8 cellular contexts compared by ENCODE assay signal in the genomic region with DNA sequence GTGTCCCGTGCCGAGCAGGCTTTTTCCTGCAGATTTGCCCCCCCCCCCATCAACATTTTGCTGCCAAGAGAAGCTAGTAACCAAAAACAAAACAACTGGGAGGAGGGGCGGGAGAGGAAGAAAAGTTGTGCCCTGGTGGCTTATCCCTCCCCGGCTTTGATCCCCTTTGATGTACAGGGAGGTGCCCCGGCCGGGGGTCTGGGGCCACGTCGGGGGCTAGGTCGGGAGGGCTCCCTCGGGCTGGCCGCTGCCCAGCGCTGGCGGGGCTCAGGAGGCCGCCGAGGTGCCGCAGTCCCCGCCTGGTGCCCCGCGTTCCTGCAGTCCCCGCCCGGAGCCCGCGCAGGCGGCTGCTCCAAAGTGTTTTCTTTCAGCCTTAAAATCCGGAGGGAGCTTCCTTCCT. TPM values are rescaled to one million over a fixed set of nuclear protein-coding genes. Genes with fewer than 3 reads are reported as not detected.
A peak's percentile ranks its signal among the peaks of the same experiment; 100 is the strongest.
DNase-seq lines count a peak whose midpoint lies in the region; ATAC-seq and TF ChIP-seq lines count a peak whose summit lies in the region.
"Not testable (repeated sequence)": the region's sequence is repeated elsewhere in the genome, so short reads cannot be mapped to it uniquely, and the experiment has no call there.

No MANE protein-coding gene starts in this region.

- not testable (repeated sequence) for H3K27me3 ChIP-seq in BJ (ENCODE audit: control insufficient read depth, insufficient read depth, low read length); dorsolateral prefrontal cortex; hepatocyte

- intact Hi-C loops in dorsolateral prefrontal cortex (cut with DNase I) = not testable (repeated sequence)

- peak overlapping the region; percentile 81 for H3K4me2 ChIP-seq in hepatocyte

- DNase-seq in BJ (ENCODE audit: low read depth) (peak; percentile 1), HK-2 (ENCODE audit: unreplicated experiment) (peak; percentile 7), dorsolateral prefrontal cortex (peak in 2 of 10 donors; percentile 37 to 52), hepatocyte (ENCODE audit: low spot score) (peak; percentile 6)
- not testable (repeated sequence) for DNase-seq in RWPE1 (ENCODE audit: low spot score); natural killer cell treated with Interleukin-12 subunit alpha and Interleukin-12 subunit beta and Interleukin-15 and Interleukin-18, amount 100 ng/mL, for 72 hours (ENCODE audit: low spot score); stimulated activated naive B cell treated with anti-CD40 and anti-IgM and Interleukin-4, amounts not matched to agents 10 μg/mL and 1 μg/mL and 100 μg/mL, for 72 hours

- 7% methylated on average over 3 of the region's 25 CpGs for WGBS in hepatocyte (ENCODE audit: low lambda C conversion rate, missing lambda C conversion rate)

- H3K4me1 ChIP-seq in hepatocyte (ENCODE audit: insufficient read depth) = not testable (repeated sequence)

- H3K9me3 ChIP-seq in hepatocyte (ENCODE audit: low read depth) = not testable (repeated sequence)

- not testable (repeated sequence) for H3K4me1 Mint-ChIP-seq in activated T-helper 17 cell treated with anti-CD3 and anti-CD28 coated beads, Interleukin-2, amount 50 U/mL, for 72 hours; natural killer cell treated with Interleukin-12 subunit alpha and Interleukin-12 subunit beta and Interleukin-15 and Interleukin-18, amount 100 ng/mL, for 72 hours (ENCODE audit: low read depth in 2 of 2); stimulated activated naive B cell treated with anti-CD40 and anti-IgM and Interleukin-4, amounts not matched to agents 10 μg/mL and 1 μg/mL and 100 μg/mL, for 72 hours

- H3K27ac ChIP-seq in RWPE1 (peak overlapping the region; percentile 72), dorsolateral prefrontal cortex (peak overlapping the region in 47 of 59 donors; percentile 40 to 88 (median 77))
- not testable (repeated sequence) for H3K27ac ChIP-seq in hepatocyte

- not testable (repeated sequence) for H3K27ac Mint-ChIP-seq in activated T-helper 17 cell treated with anti-CD3 and anti-CD28 coated beads, Interleukin-2, amount 50 U/mL, for 72 hours; natural killer cell treated with Interleukin-12 subunit alpha and Interleukin-12 subunit beta and Interleukin-15 and Interleukin-18, amount 100 ng/mL, for 72 hours
- peak overlapping the region; percentile 80 for H3K27ac Mint-ChIP-seq in stimulated activated naive B cell treated with anti-CD40 and anti-IgM and Interleukin-4, amounts not matched to agents 10 μg/mL and 1 μg/mL and 100 μg/mL, for 72 hours

- CTCF ChIA-PET in BJ (lab: Yijun Ruan, JAX); RWPE1 (lab: Yijun Ruan, JAX): not testable (repeated sequence)

- H3K4me3 Mint-ChIP-seq in activated T-helper 17 cell treated with anti-CD3 and anti-CD28 coated beads, Interleukin-2, amount 50 U/mL, for 72 hours = peak overlapping the region; percentile 63
- H3K4me3 Mint-ChIP-seq in natural killer cell treated with Interleukin-12 subunit alpha and Interleukin-12 subunit beta and Interleukin-15 and Interleukin-18, amount 100 ng/mL, for 72 hours = peak overlapping the region; percentile 77
- peak overlapping the region; percentile 87 to 88 for H3K4me3 Mint-ChIP-seq in stimulated activated naive B cell treated with anti-CD40 and anti-IgM and Interleukin-4, amounts not matched to agents 10 μg/mL and 1 μg/mL and 100 μg/mL, for 72 hours

- not testable (repeated sequence) for H3K9me2 ChIP-seq in hepatocyte (replicated peaks; ENCODE audit: insufficient read depth)

- H4K20me1 ChIP-seq in hepatocyte (ENCODE audit: insufficient read depth, poor library complexity, severe bottlenecking) = not testable (repeated sequence)

- not testable (repeated sequence) for TF ChIP-seq CTCF in BJ (IDR thresholded peaks at IDR 0.05; ENCODE audit: insufficient read depth, low read depth, low read length); RWPE1 (conservative IDR thresholded peaks at IDR 0.05; ENCODE audit: low read depth); dorsolateral prefrontal cortex (IDR thresholded peaks at IDR 0.05 in 54 of 56, conservative IDR thresholded peaks at IDR 0.05 in 2 of 56; ENCODE audit: low read depth in 1 of 56, partially characterized antibody in 56 of 56); hepatocyte (IDR thresholded peaks at IDR 0.05; ENCODE audit: poor library complexity)

- not testable (repeated sequence) for H3K36me3 ChIP-seq in BJ (ENCODE audit: control insufficient read depth, insufficient read depth, low read length); hepatocyte (replicated peaks; ENCODE audit: insufficient read depth, low read depth)

- POLR2A ChIA-PET in BJ (lab: Charles Lee); RWPE1 (lab: Yijun Ruan, JAX; ENCODE audit: low non-redundant PET): not testable (repeated sequence)

- not testable (repeated sequence) for H3K9me3 Mint-ChIP-seq in activated T-helper 17 cell treated with anti-CD3 and anti-CD28 coated beads, Interleukin-2, amount 50 U/mL, for 72 hours; natural killer cell treated with Interleukin-12 subunit alpha and Interleukin-12 subunit beta and Interleukin-15 and Interleukin-18, amount 100 ng/mL, for 72 hours; stimulated activated naive B cell treated with anti-CD40 and anti-IgM and Interleukin-4, amounts not matched to agents 10 μg/mL and 1 μg/mL and 100 μg/mL, for 72 hours

- not testable (repeated sequence) for H3K27me3 Mint-ChIP-seq in activated T-helper 17 cell treated with anti-CD3 and anti-CD28 coated beads, Interleukin-2, amount 50 U/mL, for 72 hours; natural killer cell treated with Interleukin-12 subunit alpha and Interleukin-12 subunit beta and Interleukin-15 and Interleukin-18, amount 100 ng/mL, for 72 hours; stimulated activated naive B cell treated with anti-CD40 and anti-IgM and Interleukin-4, amounts not matched to agents 10 μg/mL and 1 μg/mL and 100 μg/mL, for 72 hours

- not testable (repeated sequence) for H2AFZ ChIP-seq in hepatocyte

- H3K36me3 Mint-ChIP-seq in activated T-helper 17 cell treated with anti-CD3 and anti-CD28 coated beads, Interleukin-2, amount 50 U/mL, for 72 hours (ENCODE audit: low read depth); natural killer cell treated with Interleukin-12 subunit alpha and Interleukin-12 subunit beta and Interleukin-15 and Interleukin-18, amount 100 ng/mL, for 72 hours; stimulated activated naive B cell treated with anti-CD40 and anti-IgM and Interleukin-4, amounts not matched to agents 10 μg/mL and 1 μg/mL and 100 μg/mL, for 72 hours: not testable (repeated sequence)

- H3K4me3 ChIP-seq in BJ (ENCODE audit: low read depth, low read length) (peak overlapping the region; percentile 38), dorsolateral prefrontal cortex (peak overlapping the region; percentile 26 to 69 (median 55))
- not testable (repeated sequence) for H3K4me3 ChIP-seq in hepatocyte

- H3K79me2 ChIP-seq in hepatocyte = not testable (repeated sequence)

- ATAC-seq in activated T-helper 17 cell treated with anti-CD3 and anti-CD28 coated beads, Interleukin-2, amount 50 U/mL, for 72 hours (replicated peaks); natural killer cell treated with Interleukin-12 subunit alpha and Interleukin-12 subunit beta and Interleukin-15 and Interleukin-18, amount 100 ng/mL, for 72 hours; stimulated activated naive B cell treated with anti-CD40 and anti-IgM and Interleukin-4, amounts not matched to agents 10 μg/mL and 1 μg/mL and 100 μg/mL, for 72 hours (replicated peaks): not testable (repeated sequence)

RNA-seq across cellular contexts. Expression of a gene that starts 1.5 kb away (rescaled TPM):
- 9.2 and 11.6 TPM in 2 replicates for polyA plus RNA-seq in BJ (2011; rRNA removed)
- polyA minus RNA-seq in BJ (2011; rRNA and poly(A)+ RNA removed) = 35.6 and 44.1 TPM in 2 replicates
- 10 to 100 TPM; 45.8 to 59.7 TPM for total RNA-seq in activated T-helper 17 cell treated with anti-CD3 and anti-CD28 coated beads, Interleukin-2, amount 50 U/mL, for 72 hours
- total RNA-seq in dorsolateral prefrontal cortex = 100 to 1,000 TPM in 116 of 120 experiments, 10 to 100 TPM in 4; 95.2 to 174 (median 124) TPM
- 22.4 and 23.7 TPM in 2 replicates for total RNA-seq in hepatocyte
- 16.3 and 28.1 TPM in 2 replicates for polyA plus RNA-seq in hepatocyte
- total RNA-seq in natural killer cell treated with Interleukin-12 subunit alpha and Interleukin-12 subunit beta and Interleukin-15 and Interleukin-18, amount 100 ng/mL, for 72 hours = 100 to 1,000 TPM; 178 to 237 TPM

RNA-seq across cellular contexts. Expression of a gene that starts 2.2 kb away (rescaled TPM):
- polyA plus RNA-seq in BJ (2011; rRNA removed) (2.5 and 4.1 TPM in 2 replicates), hepatocyte (1.8 and 4.2 TPM in 2 replicates)
- 2.2 and 2.4 TPM in 2 replicates for polyA minus RNA-seq in BJ (2011; rRNA and poly(A)+ RNA removed)
- 10 to 100 TPM; 16.6 to 22.7 TPM for total RNA-seq in activated T-helper 17 cell treated with anti-CD3 and anti-CD28 coated beads, Interleukin-2, amount 50 U/mL, for 72 hours
- total RNA-seq in dorsolateral prefrontal cortex (1 to 10 TPM in 115 of 120 experiments, under 1 TPM in 3, not detected in 2; 0.78 to 7.2 (median 2.9) TPM), hepatocyte (0.83 and 0.92 TPM in 2 replicates)
- total RNA-seq in natural killer cell treated with Interleukin-12 subunit alpha and Interleukin-12 subunit beta and Interleukin-15 and Interleukin-18, amount 100 ng/mL, for 72 hours = 10 to 100 TPM; 21.0 to 33.9 TPM
